1 cellular context compared by ENCODE assay signal in genomic region chr18:73824684-73825083, GRCh38.
TF ChIP-seq lines count a peak whose summit lies in the region.

No MANE protein-coding gene starts in this region.

TF ChIP-seq in IMR-90, 13 proteins besides CTCF, POLR2A, EP300 and RAD21:
- TF ChIP-seq USF2 (IDR thresholded peaks at IDR 0.05; ENCODE audit: low read depth, low read length) (no peak), MXI1 (IDR thresholded peaks at IDR 0.05; ENCODE audit: borderline replicate concordance, low read depth, low read length) (no peak), CHD1 (IDR thresholded peaks at IDR 0.05; ENCODE audit: low read depth, low read length) (no peak), BHLHE40 (IDR thresholded peaks at IDR 0.05; ENCODE audit: low read depth, low read length) (peak; percentile 15; the same call in 1 of the 2 replicates)
